Comparison of ENCODE assay signal across 1 cellular context in genomic region chr16:22648941-22649340, GRCh38.
A peak's percentile ranks its signal among the peaks of the same experiment; 100 is the strongest.
TF ChIP-seq lines count a peak whose summit lies in the region.

No MANE protein-coding gene starts in this region.

TF ChIP-seq in HepG2, 621 proteins besides CTCF, POLR2A, EP300 and RAD21 (continued from another document):
- no peak for TF ChIP-seq ZBTB25 (CRISPR knock-in tag; IDR thresholded peaks at IDR 0.05)
- TF ChIP-seq HIVEP1 (CRISPR knock-in tag; IDR thresholded peaks at IDR 0.05): no peak
- TF ChIP-seq GATAD2A (CRISPR knock-in tag; IDR thresholded peaks at IDR 0.05): no peak
- TF ChIP-seq SETDB1 (CRISPR knock-in tag; IDR thresholded peaks at IDR 0.05; ENCODE audit: borderline replicate concordance): 0 out of 2 replicates have a peak, but pooled peaks have one; percentile 62
